In genomic region chr2:54564439-54564838, GRCh38 we compare ENCODE assay signal across 1 cellular context.
A peak's percentile ranks its signal among the peaks of the same experiment; 100 is the strongest.
TF ChIP-seq lines count a peak whose summit lies in the region.

No MANE protein-coding gene starts in this region.

TF ChIP-seq in HepG2, 621 proteins besides CTCF, POLR2A, EP300 and RAD21 (continued from another document):
- no peak for TF ChIP-seq ZBTB4 (CRISPR knock-in tag; IDR thresholded peaks at IDR 0.05; ENCODE audit: borderline replicate concordance)
- 0 out of 2 replicates have a peak, but pooled peaks have one; percentile 19 for TF ChIP-seq THAP11 (CRISPR knock-in tag; IDR thresholded peaks at IDR 0.05)
- no peak for TF ChIP-seq ARNT2 (CRISPR knock-in tag; IDR thresholded peaks at IDR 0.05; ENCODE audit: low read depth)
- TF ChIP-seq TBX2 (CRISPR knock-in tag; IDR thresholded peaks at IDR 0.05; ENCODE audit: borderline replicate concordance), result no peak; the same call in 1 of the 2 replicates
- TF ChIP-seq ZNF367 (CRISPR knock-in tag; IDR thresholded peaks at IDR 0.05; ENCODE audit: borderline replicate concordance), result no peak
- no peak for TF ChIP-seq SP1 (IDR thresholded peaks at IDR 0.05)
- no peak for TF ChIP-seq SP1 (CRISPR knock-in tag; IDR thresholded peaks at IDR 0.05)
- no peak for TF ChIP-seq SYNCRIP (IDR thresholded peaks at IDR 0.05; ENCODE audit: insufficient read depth, low read depth, low read length)
- TF ChIP-seq ZNF549 (CRISPR knock-in tag; IDR thresholded peaks at IDR 0.05), result no peak
- no peak for TF ChIP-seq ZNF282 (IDR thresholded peaks at IDR 0.05; ENCODE audit: partially characterized antibody)
- TF ChIP-seq MXI1 (IDR thresholded peaks at IDR 0.05; ENCODE audit: borderline replicate concordance, low read depth, low read length), result no peak
- no peak for TF ChIP-seq NFAT5 (CRISPR knock-in tag; IDR thresholded peaks at IDR 0.05)
- TF ChIP-seq SIN3B (IDR thresholded peaks at IDR 0.05; ENCODE audit: low read length), result no peak
- TF ChIP-seq ZNF816 (CRISPR knock-in tag; IDR thresholded peaks at IDR 0.05; ENCODE audit: borderline replicate concordance), result no peak
- TF ChIP-seq ATRX (CRISPR knock-in tag; IDR thresholded peaks at IDR 0.05; ENCODE audit: borderline replicate concordance), result no peak
- TF ChIP-seq TFE3 (CRISPR knock-in tag; IDR thresholded peaks at IDR 0.05), result 0 out of 2 replicates have a peak, but pooled peaks have one; percentile 26
- TF ChIP-seq ATF4 (CRISPR knock-in tag; IDR thresholded peaks at IDR 0.05), result no peak
- TF ChIP-seq ZNF460 (CRISPR knock-in tag; IDR thresholded peaks at IDR 0.05; ENCODE audit: borderline replicate concordance), result no peak
- no peak for TF ChIP-seq PREB (CRISPR knock-in tag; IDR thresholded peaks at IDR 0.05)
- no peak for TF ChIP-seq NR0B2 (CRISPR knock-in tag; IDR thresholded peaks at IDR 0.05)
- TF ChIP-seq ZNF275 (CRISPR knock-in tag; IDR thresholded peaks at IDR 0.05; ENCODE audit: borderline replicate concordance), result no peak
- no peak for TF ChIP-seq MNT (IDR thresholded peaks at IDR 0.05)
- TF ChIP-seq ZNF496 (CRISPR knock-in tag; IDR thresholded peaks at IDR 0.05; ENCODE audit: insufficient replicate concordance), result no peak
- no peak for TF ChIP-seq SKIL (CRISPR knock-in tag; IDR thresholded peaks at IDR 0.05; ENCODE audit: borderline replicate concordance)
- TF ChIP-seq FOSL2 (CRISPR knock-in tag; IDR thresholded peaks at IDR 0.05), result no peak
- TF ChIP-seq PHF21A (CRISPR knock-in tag; IDR thresholded peaks at IDR 0.05), result no peak
- TF ChIP-seq MAFF (IDR thresholded peaks at IDR 0.05; ENCODE audit: low read depth, low read length), result no peak
- TF ChIP-seq GTF3A (CRISPR knock-in tag; conservative IDR thresholded peaks at IDR 0.05), result no peak
- peak; percentile 63 for TF ChIP-seq TEAD3 (CRISPR knock-in tag; optimal IDR thresholded peaks at IDR 0.05; ENCODE audit: borderline replicate concordance)
- no peak for TF ChIP-seq ZNF547 (CRISPR knock-in tag; IDR thresholded peaks at IDR 0.05)
- TF ChIP-seq ZNF280D (CRISPR knock-in tag; IDR thresholded peaks at IDR 0.05), result 0 out of 2 replicates have a peak, but pooled peaks have one; percentile 33
- no peak for TF ChIP-seq TRIM24 (CRISPR knock-in tag; IDR thresholded peaks at IDR 0.05)
